In the genomic region with DNA sequence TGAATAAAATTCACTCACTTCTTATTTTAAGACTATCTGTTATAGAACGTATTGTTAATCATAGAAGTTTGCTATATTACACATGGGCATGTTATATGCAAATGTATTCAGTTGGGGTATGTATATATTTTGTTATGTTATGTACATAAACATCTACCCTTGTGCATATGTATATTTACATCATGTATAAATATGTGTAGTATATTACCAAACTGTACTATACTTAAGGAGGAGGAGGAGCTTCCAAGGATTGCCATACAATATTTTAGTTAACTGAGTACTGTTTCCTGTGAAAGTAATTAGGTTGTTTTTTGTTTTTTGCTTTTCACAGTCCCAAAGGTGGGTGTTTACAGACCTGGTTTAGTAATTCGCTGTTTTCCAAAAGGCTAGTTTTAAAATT, we compare ENCODE assay signal across 29 cellular contexts. TPM values are rescaled to one million over a fixed set of nuclear protein-coding genes. Genes with fewer than 3 reads are reported as not detected.
"Had no signal": no experiment of that assay in that cellular context is flagged by ENCODE, and none has a peak within 500 bp of the region (broad histone marks: within the 10 kb centered on the region; RNA-seq: fewer than 3 reads in every experiment).

No MANE protein-coding gene starts in this region.

- H3K4me3 Mint-ChIP-seq: endodermal cell; stimulated activated memory B cell treated with anti-CD40 and anti-IgM and Interleukin-4, amounts not matched to agents 10 μg/mL and 1 μg/mL and 100 μg/mL, for 72 hours had no signal

- H3K36me3 Mint-ChIP-seq: naive thymus-derived CD8-positive, alpha-beta T cell; stimulated activated memory B cell treated with anti-CD40 and anti-IgM and Interleukin-4, amounts not matched to agents 10 μg/mL and 1 μg/mL and 100 μg/mL, for 72 hours had no signal

- H3K9me3 ChIP-seq: gastrocnemius medialis, heart left ventricle, lower lobe of right lung, neutrophil, prostate gland, right atrium auricular region, sigmoid colon, thoracic aorta, vagina had no signal

- H3K36me3 ChIP-seq: gastrocnemius medialis, heart left ventricle, lower lobe of right lung, neutrophil, prostate gland, right atrium auricular region, sigmoid colon, thoracic aorta, vagina had no signal

- H3K79me2 ChIP-seq: hepatocyte had no signal

- H3K27ac Mint-ChIP-seq: endodermal cell; naive thymus-derived CD8-positive, alpha-beta T cell; nephron progenitor cell; stimulated activated memory B cell treated with anti-CD40 and anti-IgM and Interleukin-4, amounts not matched to agents 10 μg/mL and 1 μg/mL and 100 μg/mL, for 72 hours had no signal

- H2AFZ ChIP-seq: hepatocyte had no signal

- DNase-seq: cerebellar nuclear complex; effector CD8-positive, alpha-beta T cell; endodermal cell; foreskin fibroblast; gastrocnemius medialis; heart left ventricle; left ventricle myocardium superior; lower lobe of right lung; naive thymus-derived CD8-positive, alpha-beta T cell; nephron progenitor cell; sigmoid colon; stimulated activated CD4-positive, alpha-beta T cell treated with anti-CD3 and anti-CD28 coated beads, Interleukin-2, amount 100 ng/mL, for 24 hours; stimulated activated CD4-positive, alpha-beta T cell treated with anti-CD3 and anti-CD28 coated beads, Interleukin-4, amount 100 ng/mL, for 4 hours; stimulated activated naive CD8-positive, alpha-beta T cell treated with anti-CD3 and anti-CD28 coated beads, Interleukin-15, Interleukin-2, amounts not matched to agents 100 U/mL and 50 U/mL, for 24 hours; substantia nigra; trophoblast cell had no signal

- H3K4me3 ChIP-seq: gastrocnemius medialis, heart left ventricle, hepatocyte, lower lobe of right lung, prostate gland, right atrium auricular region, sigmoid colon, thoracic aorta, vagina had no signal

- H3K4me1 ChIP-seq: prostate gland had no signal

- H3K9me3 Mint-ChIP-seq: endodermal cell; nephron progenitor cell; stimulated activated memory B cell treated with anti-CD40 and anti-IgM and Interleukin-4, amounts not matched to agents 10 μg/mL and 1 μg/mL and 100 μg/mL, for 72 hours had no signal

- H3K4me2 ChIP-seq: hepatocyte had no signal

- H3K27ac ChIP-seq: epithelial cell of prostate, gastrocnemius medialis, heart left ventricle, hepatocyte, lower lobe of right lung, neutrophil, prostate gland, right atrium auricular region, sigmoid colon, thoracic aorta, vagina had no signal

RNA-seq across cellular contexts. Expression of gene POU3F3, which starts 13.0 kb away (rescaled TPM):
- total RNA-seq: endodermal cell; esophagus mucosa; gastrocnemius medialis; hepatocyte; left ventricle myocardium superior; lower lobe of right lung; mesenteric fat pad; myocyte; naive thymus-derived CD8-positive, alpha-beta T cell; omental fat pad; ureter; vagina had no signal
- polyA plus RNA-seq: hepatocyte; naive thymus-derived CD8-positive, alpha-beta T cell had no signal
